14 cellular contexts compared by ENCODE assay signal in the genomic region with DNA sequence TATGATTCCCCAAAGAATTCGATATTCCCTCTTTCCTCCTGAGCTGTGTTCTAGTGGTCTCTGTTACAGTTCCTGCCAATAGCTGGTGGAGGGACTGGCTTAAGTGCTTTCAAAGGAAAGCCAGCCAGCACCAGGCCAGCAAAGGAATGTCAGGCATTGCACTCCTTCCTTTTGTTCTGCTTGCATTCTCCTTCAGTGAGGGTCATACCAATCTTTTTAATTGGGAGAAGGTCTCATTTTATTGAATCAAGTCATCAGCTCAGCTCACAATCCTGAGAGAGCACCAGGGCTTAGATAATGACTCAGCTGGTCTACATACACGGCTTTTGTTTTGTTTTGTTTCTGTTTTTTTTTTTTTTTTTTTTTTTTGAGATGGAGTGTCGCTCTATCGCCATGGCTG.
A peak's percentile ranks its signal among the peaks of the same experiment; 100 is the strongest.
DNase-seq lines count a peak whose midpoint lies in the region; ATAC-seq and TF ChIP-seq lines count a peak whose summit lies in the region.
"Had no signal": no experiment of that assay in that cellular context is flagged by ENCODE, and none has a peak within 500 bp of the region (broad histone marks: within the 10 kb centered on the region; RNA-seq: fewer than 3 reads in every experiment).

No MANE protein-coding gene starts in this region.

- TF ChIP-seq CTCF in gastroesophageal sphincter (IDR thresholded peaks at IDR 0.05) = no peak

- no peaks in the 10 kb centered on the region for H3K27me3 ChIP-seq in gastroesophageal sphincter
- H3K27me3 ChIP-seq: gastrocnemius medialis, right atrium auricular region had no signal

- no peak overlapping the region for H3K27ac Mint-ChIP-seq in stimulated activated effector memory CD8-positive, alpha-beta T cell treated with anti-CD3 and anti-CD28 coated beads, Interleukin-12 subunit alpha, Interleukin-12 subunit beta, amount 100 ng/mL, for 72 hours
- H3K27ac Mint-ChIP-seq: activated CD8-positive, alpha-beta T cell treated with anti-CD3 and anti-CD28 coated beads, Interleukin-2, amount 10 ng/mL, durations not matched to agents 7 days and 5 days; CD4-positive, CD25-positive, alpha-beta regulatory T cell had no signal

- H3K36me3 ChIP-seq in gastroesophageal sphincter = peaks cover 0 to 61% of the 10 kb centered on the region in 2 donors
- H3K36me3 ChIP-seq: gastrocnemius medialis had no signal

- H3K9me3 ChIP-seq in gastroesophageal sphincter = no peaks in the 10 kb centered on the region
- H3K9me3 ChIP-seq: gastrocnemius medialis, lower lobe of right lung, right atrium auricular region had no signal

- H3K36me3 Mint-ChIP-seq in stimulated activated effector memory CD8-positive, alpha-beta T cell treated with anti-CD3 and anti-CD28 coated beads, Interleukin-12 subunit alpha, Interleukin-12 subunit beta, amount 100 ng/mL, for 72 hours = no peaks in the 10 kb centered on the region
- H3K36me3 Mint-ChIP-seq: CD4-positive, CD25-positive, alpha-beta regulatory T cell had no signal

- H3K4me1 ChIP-seq in gastroesophageal sphincter = peaks cover 0 to 36% (median 0%) of the 10 kb centered on the region in 3 donors
- H3K4me1 ChIP-seq: lower lobe of right lung had no signal

- no peak overlapping the region for H3K27ac ChIP-seq in gastroesophageal sphincter
- H3K27ac ChIP-seq: gastrocnemius medialis, lower lobe of right lung, right atrium auricular region had no signal

- H3K9me3 Mint-ChIP-seq in stimulated activated effector memory CD8-positive, alpha-beta T cell treated with anti-CD3 and anti-CD28 coated beads, Interleukin-12 subunit alpha, Interleukin-12 subunit beta, amount 100 ng/mL, for 72 hours = no peaks in the 10 kb centered on the region

- ATAC-seq in gastroesophageal sphincter = no peak
- no peak for ATAC-seq in stimulated activated effector memory CD8-positive, alpha-beta T cell treated with anti-CD3 and anti-CD28 coated beads, Interleukin-12 subunit alpha, Interleukin-12 subunit beta, amount 100 ng/mL, for 72 hours
- ATAC-seq: activated CD8-positive, alpha-beta T cell treated with anti-CD3 and anti-CD28 coated beads, Interleukin-2, amount 10 ng/mL, durations not matched to agents 7 days and 5 days; gastrocnemius medialis had no signal

- WGBS in gastroesophageal sphincter (ENCODE audit: low coverage in 1 of 2), 2 donors = 61 to 74% methylated on average over 2 to 4 of the region's 4 CpGs

- DNase-seq in DMS53 treated with DMSO at 0.1 percent for 48 hours (lab: John Stamatoyannopoulos, UW; ENCODE audit: unreplicated experiment) = peak; percentile 13
- peak; percentile 14 for DNase-seq in NCI-H2029 (lab: John Stamatoyannopoulos, UW)
- DNase-seq in dedifferentiated amniotic fluid mesenchymal stem cell (ENCODE audit: extremely low spot score) = peak; percentile 77
- peak; percentile 42 for DNase-seq in myocyte (ENCODE audit: low read depth)
- no peak for DNase-seq in inferior parietal cortex (ENCODE audit: extremely low spot score)
- no peak for DNase-seq in NCI-H146 treated with DMSO at 0.1 percent for 48 hours (lab: John Stamatoyannopoulos, UW; ENCODE audit: unreplicated experiment)
- no peak for DNase-seq in stimulated activated effector memory CD8-positive, alpha-beta T cell treated with anti-CD3 and anti-CD28 coated beads, Interleukin-12 subunit alpha, Interleukin-12 subunit beta, amount 100 ng/mL, for 72 hours (ENCODE audit: low spot score in 2 of 2)
- DNase-seq: activated CD8-positive, alpha-beta T cell treated with anti-CD3 and anti-CD28 coated beads, Interleukin-2, amount 10 ng/mL, durations not matched to agents 7 days and 5 days; CD4-positive, CD25-positive, alpha-beta regulatory T cell; gastrocnemius medialis; lower lobe of right lung; NCI-H526 treated with DMSO at 0.1 percent for 48 hours had no signal

- TF ChIP-seq POLR2A in gastroesophageal sphincter (IDR thresholded peaks at IDR 0.05) = no peak

- no peak overlapping the region for H3K4me3 Mint-ChIP-seq in stimulated activated effector memory CD8-positive, alpha-beta T cell treated with anti-CD3 and anti-CD28 coated beads, Interleukin-12 subunit alpha, Interleukin-12 subunit beta, amount 100 ng/mL, for 72 hours
- H3K4me3 Mint-ChIP-seq: activated CD8-positive, alpha-beta T cell treated with anti-CD3 and anti-CD28 coated beads, Interleukin-2, amount 10 ng/mL, durations not matched to agents 7 days and 5 days; CD4-positive, CD25-positive, alpha-beta regulatory T cell had no signal

- no peaks in the 10 kb centered on the region for H3K4me1 Mint-ChIP-seq in stimulated activated effector memory CD8-positive, alpha-beta T cell treated with anti-CD3 and anti-CD28 coated beads, Interleukin-12 subunit alpha, Interleukin-12 subunit beta, amount 100 ng/mL, for 72 hours

- no peak for TF ChIP-seq EP300 in gastroesophageal sphincter (IDR thresholded peaks at IDR 0.05)

- no peak overlapping the region for H3K4me3 ChIP-seq in gastroesophageal sphincter
- H3K4me3 ChIP-seq: gastrocnemius medialis, lower lobe of right lung, right atrium auricular region had no signal

Comparison
In these comparisons a context has a peak if more than half of its experiments do, and no peak if none do; other contexts are left out.
1. DNase-seq: peak in DMS53 treated with DMSO at 0.1 percent for 48 hours (single experiment), NCI-H2029 (single experiment), dedifferentiated amniotic fluid mesenchymal stem cell (single experiment) and myocyte (single experiment); none in inferior parietal cortex (single experiment), NCI-H146 treated with DMSO at 0.1 percent for 48 hours (single experiment) and stimulated activated effector memory CD8-positive, alpha-beta T cell treated with anti-CD3 and anti-CD28 coated beads, Interleukin-12 subunit alpha, Interleukin-12 subunit beta, amount 100 ng/mL, for 72 hours (0 of 2).